Comparison of ENCODE assay signal across 11 cellular contexts in the genomic region with DNA sequence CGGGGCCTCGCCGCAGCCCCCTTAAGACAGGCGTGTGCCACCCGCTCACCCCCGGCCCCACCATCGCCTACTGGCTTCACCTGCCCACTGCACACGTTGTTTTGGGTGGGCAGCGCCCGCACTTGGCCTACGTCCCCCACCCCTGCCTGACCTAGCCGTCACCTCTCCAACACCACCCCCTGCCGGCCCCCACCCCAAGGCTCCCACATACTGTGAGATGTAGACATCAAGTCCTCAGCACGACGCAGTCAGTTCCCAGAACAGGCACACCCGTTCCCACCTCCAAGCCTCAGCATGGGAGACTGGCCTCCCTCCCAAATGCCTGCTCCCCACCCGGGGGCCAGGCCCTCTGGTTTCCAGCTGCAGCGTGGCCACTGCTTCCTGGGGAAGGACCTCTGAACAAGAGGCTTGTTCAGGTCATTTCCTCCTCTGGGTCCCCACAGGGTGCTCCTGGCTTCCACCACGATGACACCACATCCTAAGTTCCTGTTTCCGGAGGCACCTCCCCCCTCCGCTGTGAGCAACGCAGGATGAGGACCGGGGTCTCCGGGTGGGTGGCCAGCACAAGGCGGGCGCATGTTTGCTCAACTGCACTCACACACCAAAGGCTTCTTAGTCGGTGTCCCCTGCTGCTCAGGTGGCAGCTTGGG. TPM values are rescaled to one million over a fixed set of nuclear protein-coding genes. Genes with fewer than 3 reads are reported as not detected.
DNase-seq lines count a peak whose midpoint lies in the region; ATAC-seq, FAIRE-seq and TF ChIP-seq lines count a peak whose summit lies in the region.
"Had no signal": no experiment of that assay in that cellular context is flagged by ENCODE, and none has a peak within 500 bp of the region (broad histone marks: within the 10 kb centered on the region; RNA-seq: fewer than 3 reads in every experiment).

No MANE protein-coding gene starts in this region.

- no peaks in the 10 kb centered on the region for H3K9me3 Mint-ChIP-seq in dendritic cell treated with granulocyte-macrophage colony-stimulating factor and Interleukin-4, amounts not matched to agents 40 ng/mL and 50 ng/mL, for 4 days
- H3K9me3 Mint-ChIP-seq in nephron progenitor cell: peaks cover 22% of the 10 kb centered on the region
- H3K9me3 Mint-ChIP-seq: natural killer cell treated with Interleukin-12 subunit alpha and Interleukin-12 subunit beta and Interleukin-15 and Interleukin-18, amount 100 ng/mL, for 72 hours had no signal

- H3K27ac Mint-ChIP-seq in dendritic cell treated with granulocyte-macrophage colony-stimulating factor and Interleukin-4, amounts not matched to agents 40 ng/mL and 50 ng/mL, for 4 days: peak overlapping the region; percentile 5
- peak overlapping the region; percentile 43 for H3K27ac Mint-ChIP-seq in nephron progenitor cell

- no peak overlapping the region for H3K4me3 ChIP-seq in H7 (ENCODE audit: insufficient read depth, low read depth, low read length)

- H3K27me3 ChIP-seq in H7 (ENCODE audit: control insufficient read depth, insufficient read depth, low read length): no peaks in the 10 kb centered on the region

- H3K27me3 Mint-ChIP-seq in dendritic cell treated with granulocyte-macrophage colony-stimulating factor and Interleukin-4, amounts not matched to agents 40 ng/mL and 50 ng/mL, for 4 days: peaks cover 48% of the 10 kb centered on the region
- H3K27me3 Mint-ChIP-seq in nephron progenitor cell (ENCODE audit: low read depth, poor library complexity): no peaks in the 10 kb centered on the region
- H3K27me3 Mint-ChIP-seq: natural killer cell treated with Interleukin-12 subunit alpha and Interleukin-12 subunit beta and Interleukin-15 and Interleukin-18, amount 100 ng/mL, for 72 hours had no signal

- no peak for ATAC-seq in HG02610 (IDR thresholded peaks at IDR 0.05; ENCODE audit: unreplicated experiment)
- ATAC-seq in HG02763 (IDR thresholded peaks at IDR 0.05; ENCODE audit: unreplicated experiment): no peak
- ATAC-seq: activated CD4-positive, CD25-positive, alpha-beta regulatory T cell treated with anti-CD3 and anti-CD28 coated beads, Interleukin-2, amount 50 U/mL, for 24 hours; natural killer cell treated with Interleukin-12 subunit alpha and Interleukin-12 subunit beta and Interleukin-15 and Interleukin-18, amount 100 ng/mL, for 72 hours had no signal

- no peak for TF ChIP-seq CTCF in nephron progenitor cell (IDR thresholded peaks at IDR 0.05)

- peak; percentile 11 for FAIRE-seq in GM19239 (lab: Jason Lieb, UNC)

- H3K36me3 ChIP-seq in H7 (replicated peaks; ENCODE audit: control insufficient read depth, insufficient read depth, low read length): peaks cover 43% of the 10 kb centered on the region

- no peaks in the 10 kb centered on the region for H3K36me3 Mint-ChIP-seq in dendritic cell treated with granulocyte-macrophage colony-stimulating factor and Interleukin-4, amounts not matched to agents 40 ng/mL and 50 ng/mL, for 4 days (ENCODE audit: low read depth)
- H3K36me3 Mint-ChIP-seq in nephron progenitor cell (ENCODE audit: low read depth): peaks cover 58% of the 10 kb centered on the region
- H3K36me3 Mint-ChIP-seq: natural killer cell treated with Interleukin-12 subunit alpha and Interleukin-12 subunit beta and Interleukin-15 and Interleukin-18, amount 100 ng/mL, for 72 hours had no signal

- peak overlapping the region; percentile 30 for H3K4me3 Mint-ChIP-seq in dendritic cell treated with granulocyte-macrophage colony-stimulating factor and Interleukin-4, amounts not matched to agents 40 ng/mL and 50 ng/mL, for 4 days
- H3K4me3 Mint-ChIP-seq in nephron progenitor cell: no peak overlapping the region
- H3K4me3 Mint-ChIP-seq: natural killer cell treated with Interleukin-12 subunit alpha and Interleukin-12 subunit beta and Interleukin-15 and Interleukin-18, amount 100 ng/mL, for 72 hours had no signal

- H3K4me1 Mint-ChIP-seq in dendritic cell treated with granulocyte-macrophage colony-stimulating factor and Interleukin-4, amounts not matched to agents 40 ng/mL and 50 ng/mL, for 4 days (ENCODE audit: low read depth): peaks cover 23% of the 10 kb centered on the region
- H3K4me1 Mint-ChIP-seq in nephron progenitor cell: peaks cover 10% of the 10 kb centered on the region

- DNase-seq in GM19239 (ENCODE audit: insufficient read length, low spot score): no peak
- DNase-seq in OCI-M1 (lab: John Stamatoyannopoulos, UW): peak; percentile 52
- DNase-seq in nephron progenitor cell: no peak
- DNase-seq in cerebellum (ENCODE audit: low spot score): no peak
- DNase-seq in H7: no peak
- DNase-seq: Calu3 had no signal

- intact Hi-C loops in dendritic cell treated with granulocyte-macrophage colony-stimulating factor and Interleukin-4, amounts not matched to agents 40 ng/mL and 50 ng/mL, for 4 days (cut with micrococcal nuclease): no loop called here

RNA-seq across cellular contexts. Expression of a gene that starts 11.3 kb away (rescaled TPM):
- total RNA-seq in cerebellum: 139 TPM
- total RNA-seq in H7 (2014; rRNA removed; shearing (Covaris generic)): 165 and 216 TPM in 2 replicates

RNA-seq across cellular contexts. Expression of a gene that starts 15.5 kb away (rescaled TPM):
- 5.9 TPM for total RNA-seq in cerebellum
- total RNA-seq in H7 (2014; rRNA removed; shearing (Covaris generic)): 11.4 and 12.1 TPM in 2 replicates

RNA-seq across cellular contexts. Expression of a gene that starts 35.3 kb away (rescaled TPM):
- 10.4 TPM for total RNA-seq in cerebellum
- 71.9 and 97.3 TPM in 2 replicates for total RNA-seq in H7 (2014; rRNA removed; shearing (Covaris generic))

RNA-seq across cellular contexts. Expression of a gene that starts 35.7 kb away (rescaled TPM):
- 16.2 TPM for total RNA-seq in cerebellum
- total RNA-seq in H7 (2014; rRNA removed; shearing (Covaris generic)): 62.4 and 66.8 TPM in 2 replicates

RNA-seq across cellular contexts. Expression of a gene that starts 47.5 kb away (rescaled TPM):
- 6.4 TPM for total RNA-seq in cerebellum
- 0.76 and 3.2 TPM in 2 replicates for total RNA-seq in H7 (2014; rRNA removed; shearing (Covaris generic))
